12 cellular contexts compared by ENCODE assay signal in genomic region chr1:170735366-170736263, GRCh38.
"Had no signal": no experiment of that assay in that cellular context is flagged by ENCODE, and none has a peak within 500 bp of the region (broad histone marks: within the 10 kb centered on the region; RNA-seq: fewer than 3 reads in every experiment).

No MANE protein-coding gene starts in this region.

- DNase-seq: activated CD4-positive, alpha-beta T cell treated with anti-CD3 and anti-CD28 coated beads, Interleukin-2, amount 10 ng/mL, durations not matched to agents 7 days and 5 days; activated CD4-positive, CD25-positive, alpha-beta regulatory T cell; activated CD8-positive, alpha-beta memory T cell treated with anti-CD3 and anti-CD28 coated beads for 24 hours; activated naive CD4-positive, alpha-beta T cell treated with anti-CD3 and anti-CD28 coated beads, Interleukin-2, amount 10 ng/mL, durations not matched to agents 7 days and 5 days; body of pancreas; dermis blood vessel endothelial cell; erythroblast; ovary; small intestine; trophoblast cell had no signal

- H3K9me3 ChIP-seq: body of pancreas, ovary had no signal

- ATAC-seq: body of pancreas; left lobe of liver; stimulated activated effector memory CD8-positive, alpha-beta T cell treated with anti-CD3 and anti-CD28 coated beads, Interleukin-12 subunit alpha, Interleukin-12 subunit beta, amount 100 ng/mL, for 72 hours had no signal

- H3K4me3 ChIP-seq: body of pancreas, ovary had no signal

- H3K27me3 ChIP-seq: body of pancreas, ovary had no signal

- H3K27ac ChIP-seq: body of pancreas, ovary had no signal

- H3K4me1 ChIP-seq: body of pancreas had no signal

- H3K36me3 ChIP-seq: ovary had no signal
